ENCODE assay signal across 12 cellular contexts in the genomic region with DNA sequence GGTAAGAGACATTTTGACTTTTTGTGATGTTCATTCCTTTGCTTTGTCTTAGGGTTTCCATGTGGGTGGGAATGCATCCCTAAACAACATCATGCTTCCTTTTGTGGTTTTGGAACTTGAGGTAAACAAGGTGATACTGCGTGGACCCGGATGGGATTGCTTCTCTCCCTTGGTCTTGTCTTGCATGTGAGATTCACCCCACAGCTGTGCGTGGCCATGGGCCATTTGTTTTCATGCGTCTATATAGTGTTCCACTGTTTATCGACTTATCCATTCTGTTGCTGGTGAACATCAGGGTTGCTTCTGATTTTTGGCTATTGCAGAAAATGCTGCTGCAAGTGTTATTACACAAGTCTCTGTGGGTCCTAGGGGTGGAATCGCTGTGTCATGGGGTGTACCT. TPM values are rescaled to one million over a fixed set of nuclear protein-coding genes. Genes with fewer than 3 reads are reported as not detected.
"Had no signal": no experiment of that assay in that cellular context is flagged by ENCODE, and none has a peak within 500 bp of the region (broad histone marks: within the 10 kb centered on the region; RNA-seq: fewer than 3 reads in every experiment).

No MANE protein-coding gene starts in this region.

- DNase-seq: activated CD4-positive, alpha-beta memory T cell treated with anti-CD3 and anti-CD28 coated beads, Interleukin-2, amount 10 ng/mL, durations not matched to agents 7 days and 5 days; activated CD4-positive, CD25-positive, alpha-beta regulatory T cell treated with anti-CD3 and anti-CD28 coated beads, Interleukin-2, amount 50 U/mL, for 72 hours; activated naive CD4-positive, alpha-beta T cell treated with anti-CD3 and anti-CD28 coated beads, Interleukin-2, amount 10 ng/mL, durations not matched to agents 7 days and 5 days; erythroblast; naive thymus-derived CD4-positive, alpha-beta T cell had no signal

- H3K36me3 ChIP-seq: right atrium auricular region, tibial nerve had no signal

- H3K27me3 ChIP-seq: right atrium auricular region, tibial nerve had no signal

- ATAC-seq: naive thymus-derived CD4-positive, alpha-beta T cell; stimulated activated memory B cell treated with anti-CD40 and anti-IgM and Interleukin-4, amounts not matched to agents 10 μg/mL and 1 μg/mL and 100 μg/mL, for 72 hours had no signal

- H3K4me3 ChIP-seq: lung, right atrium auricular region, smooth muscle cell, tibial nerve had no signal

RNA-seq across cellular contexts. Expression of gene CRYAA, which starts 21.1 kb away (rescaled TPM):
- total RNA-seq: activated CD4-positive, alpha-beta memory T cell treated with anti-CD3 and anti-CD28 coated beads, Interleukin-2, amount 10 ng/mL, durations not matched to agents 7 days and 5 days; lung; mononuclear cell; naive thymus-derived CD4-positive, alpha-beta T cell; right atrium auricular region; smooth muscle cell; T-helper 2 cell treated with Interferon-gamma antibody and Interleukin-4, amounts not matched to agents 100 ng/mL and 5 ng/mL, for 36 hours; tibial nerve had no signal
